In genomic region chr3:32359766-32360513, GRCh38 we compare ENCODE assay signal across 2 cellular contexts.
TF ChIP-seq lines count a peak whose summit lies in the region.

No MANE protein-coding gene starts in this region.

TF ChIP-seq in K562, 482 proteins besides CTCF, POLR2A, EP300 and RAD21:
- peak; percentile 35 to 52; a peak in 2 of 4 replicates for TF ChIP-seq KDM1A (IDR thresholded peaks at IDR 0.05)
- TF ChIP-seq TRIM24 (IDR thresholded peaks at IDR 0.05), result no peak

TF ChIP-seq in HepG2, 621 proteins besides CTCF, POLR2A, EP300 and RAD21:
- TF ChIP-seq ZNF629 (CRISPR knock-in tag; conservative IDR thresholded peaks at IDR 0.05) (0 out of 2 replicates have a peak, but pooled peaks have one; percentile 35), ONECUT2 (CRISPR knock-in tag; IDR thresholded peaks at IDR 0.05) (no peak)
